1 cellular context compared by ENCODE assay signal in the genomic region with DNA sequence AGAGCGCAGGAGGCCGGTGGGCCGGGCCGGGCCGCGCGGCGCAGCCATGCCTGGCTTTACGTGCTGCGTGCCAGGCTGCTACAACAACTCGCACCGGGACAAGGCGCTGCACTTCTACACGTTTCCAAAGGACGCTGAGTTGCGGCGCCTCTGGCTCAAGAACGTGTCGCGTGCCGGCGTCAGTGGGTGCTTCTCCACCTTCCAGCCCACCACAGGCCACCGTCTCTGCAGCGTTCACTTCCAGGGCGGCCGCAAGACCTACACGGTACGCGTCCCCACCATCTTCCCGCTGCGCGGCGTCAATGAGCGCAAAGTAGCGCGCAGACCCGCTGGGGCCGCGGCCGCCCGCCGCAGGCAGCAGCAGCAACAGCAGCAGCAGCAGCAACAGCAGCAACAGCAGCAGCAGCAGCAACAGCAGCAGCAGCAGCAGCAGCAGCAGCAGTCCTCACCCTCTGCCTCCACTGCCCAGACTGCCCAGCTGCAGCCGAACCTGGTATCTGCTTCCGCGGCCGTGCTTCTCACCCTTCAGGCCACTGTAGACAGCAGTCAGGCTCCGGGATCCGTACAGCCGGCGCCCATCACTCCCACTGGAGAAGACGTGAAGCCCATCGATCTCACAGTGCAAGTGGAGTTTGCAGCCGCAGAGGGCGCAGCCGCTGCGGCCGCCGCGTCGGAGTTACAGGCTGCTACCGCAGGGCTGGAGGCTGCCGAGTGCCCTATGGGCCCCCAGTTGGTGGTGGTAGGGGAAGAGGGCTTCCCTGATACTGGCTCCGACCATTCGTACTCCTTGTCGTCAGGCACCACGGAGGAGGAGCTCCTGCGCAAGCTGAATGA.
TF ChIP-seq lines count a peak whose summit lies in the region.

No MANE protein-coding gene starts in this region.

TF ChIP-seq in HepG2, 621 proteins besides CTCF, POLR2A, EP300 and RAD21 (continued from another document and continues in another):
- TF ChIP-seq SP140L (CRISPR knock-in tag; IDR thresholded peaks at IDR 0.05; ENCODE audit: borderline replicate concordance): 0 out of 2 replicates have a peak, but pooled peaks have one; percentile 16
- TF ChIP-seq ZNF260 (CRISPR knock-in tag; IDR thresholded peaks at IDR 0.05; ENCODE audit: borderline replicate concordance, low read depth): no peak; the same call in 1 of the 2 replicates
- no peak for TF ChIP-seq HNF4A (CRISPR knock-in tag; IDR thresholded peaks at IDR 0.05)
- TF ChIP-seq, protein P1, sequence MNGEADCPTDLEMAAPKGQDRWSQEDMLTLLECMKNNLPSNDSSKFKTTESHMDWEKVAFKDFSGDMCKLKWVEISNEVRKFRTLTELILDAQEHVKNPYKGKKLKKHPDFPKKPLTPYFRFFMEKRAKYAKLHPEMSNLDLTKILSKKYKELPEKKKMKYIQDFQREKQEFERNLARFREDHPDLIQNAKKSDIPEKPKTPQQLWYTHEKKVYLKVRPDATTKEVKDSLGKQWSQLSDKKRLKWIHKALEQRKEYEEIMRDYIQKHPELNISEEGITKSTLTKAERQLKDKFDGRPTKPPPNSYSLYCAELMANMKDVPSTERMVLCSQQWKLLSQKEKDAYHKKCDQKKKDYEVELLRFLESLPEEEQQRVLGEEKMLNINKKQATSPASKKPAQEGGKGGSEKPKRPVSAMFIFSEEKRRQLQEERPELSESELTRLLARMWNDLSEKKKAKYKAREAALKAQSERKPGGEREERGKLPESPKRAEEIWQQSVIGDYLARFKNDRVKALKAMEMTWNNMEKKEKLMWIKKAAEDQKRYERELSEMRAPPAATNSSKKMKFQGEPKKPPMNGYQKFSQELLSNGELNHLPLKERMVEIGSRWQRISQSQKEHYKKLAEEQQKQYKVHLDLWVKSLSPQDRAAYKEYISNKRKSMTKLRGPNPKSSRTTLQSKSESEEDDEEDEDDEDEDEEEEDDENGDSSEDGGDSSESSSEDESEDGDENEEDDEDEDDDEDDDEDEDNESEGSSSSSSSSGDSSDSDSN (CRISPR knock-in tag; IDR thresholded peaks at IDR 0.05): peak; percentile 95
- peak; percentile 38; the same call in 1 of the 3 replicates for TF ChIP-seq MXI1 (IDR thresholded peaks at IDR 0.05; ENCODE audit: borderline replicate concordance, low read depth, low read length)
- no peak for TF ChIP-seq RORA (CRISPR knock-in tag; IDR thresholded peaks at IDR 0.05)
- peak; percentile 22; the same call in 1 of the 2 replicates for TF ChIP-seq ZNF225 (CRISPR knock-in tag; IDR thresholded peaks at IDR 0.05)
- peak; percentile 46; the same call in 1 of the 2 replicates for TF ChIP-seq NCOA1 (CRISPR knock-in tag; IDR thresholded peaks at IDR 0.05)
- TF ChIP-seq KMT2B (CRISPR knock-in tag; IDR thresholded peaks at IDR 0.05): peak; percentile 14
- peak; percentile 28; the same call in 1 of the 2 replicates for TF ChIP-seq ZNF788 (CRISPR knock-in tag; IDR thresholded peaks at IDR 0.05; ENCODE audit: borderline replicate concordance)
- 0 out of 2 replicates have a peak, but pooled peaks have one; percentile 61 for TF ChIP-seq MXD4 (CRISPR knock-in tag; IDR thresholded peaks at IDR 0.05)
- peak; percentile 11; the same call in 1 of the 2 replicates for TF ChIP-seq GATAD2A (CRISPR knock-in tag; IDR thresholded peaks at IDR 0.05)
- TF ChIP-seq, protein P2, sequence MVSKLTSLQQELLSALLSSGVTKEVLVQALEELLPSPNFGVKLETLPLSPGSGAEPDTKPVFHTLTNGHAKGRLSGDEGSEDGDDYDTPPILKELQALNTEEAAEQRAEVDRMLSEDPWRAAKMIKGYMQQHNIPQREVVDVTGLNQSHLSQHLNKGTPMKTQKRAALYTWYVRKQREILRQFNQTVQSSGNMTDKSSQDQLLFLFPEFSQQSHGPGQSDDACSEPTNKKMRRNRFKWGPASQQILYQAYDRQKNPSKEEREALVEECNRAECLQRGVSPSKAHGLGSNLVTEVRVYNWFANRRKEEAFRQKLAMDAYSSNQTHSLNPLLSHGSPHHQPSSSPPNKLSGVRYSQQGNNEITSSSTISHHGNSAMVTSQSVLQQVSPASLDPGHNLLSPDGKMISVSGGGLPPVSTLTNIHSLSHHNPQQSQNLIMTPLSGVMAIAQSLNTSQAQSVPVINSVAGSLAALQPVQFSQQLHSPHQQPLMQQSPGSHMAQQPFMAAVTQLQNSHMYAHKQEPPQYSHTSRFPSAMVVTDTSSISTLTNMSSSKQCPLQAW (CRISPR knock-in tag; IDR thresholded peaks at IDR 0.05): peak; percentile 50; the same call in 1 of the 2 replicates
- peak; percentile 17; the same call in 1 of the 2 replicates for TF ChIP-seq ISL2 (CRISPR knock-in tag; IDR thresholded peaks at IDR 0.05)
- TF ChIP-seq, protein P3, sequence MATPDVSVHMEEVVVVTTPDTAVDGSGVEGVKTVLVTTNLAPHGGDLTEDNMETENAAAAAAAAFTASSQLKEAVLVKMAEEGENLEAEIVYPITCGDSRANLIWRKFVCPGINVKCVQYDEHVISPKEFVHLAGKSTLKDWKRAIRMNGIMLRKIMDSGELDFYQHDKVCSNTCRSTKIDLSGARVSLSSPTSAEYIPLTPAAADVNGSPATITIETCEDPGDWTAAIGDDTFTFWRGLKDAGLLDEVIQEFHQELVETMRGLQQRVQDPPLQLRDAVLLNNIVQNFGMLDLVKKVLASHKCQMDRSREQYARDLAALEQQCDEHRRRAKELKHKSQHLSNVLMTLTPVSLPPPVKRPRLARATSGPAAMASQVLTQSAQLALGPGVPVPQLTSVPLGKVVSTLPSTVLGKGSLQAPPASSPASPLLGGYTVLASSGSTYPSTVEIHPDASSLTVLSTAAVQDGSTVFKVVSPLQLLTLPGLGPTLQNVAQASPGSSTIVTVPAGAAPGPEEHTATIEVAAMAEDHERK (CRISPR knock-in tag; IDR thresholded peaks at IDR 0.05; ENCODE audit: low read depth): peak; percentile 41; the same call in 1 of the 2 replicates
- TF ChIP-seq CAMTA2 (CRISPR knock-in tag; IDR thresholded peaks at IDR 0.05; ENCODE audit: borderline replicate concordance): peak; percentile 41; the same call in 1 of the 2 replicates
- TF ChIP-seq POLR2AphosphoS5 (IDR thresholded peaks at IDR 0.05; ENCODE audit: low read depth, low read length): no peak
- no peak for TF ChIP-seq KLF11 (CRISPR knock-in tag; IDR thresholded peaks at IDR 0.05)
- TF ChIP-seq NR1H2 (CRISPR knock-in tag; IDR thresholded peaks at IDR 0.05; ENCODE audit: borderline replicate concordance, low read depth): no peak
- TF ChIP-seq, protein P4, sequence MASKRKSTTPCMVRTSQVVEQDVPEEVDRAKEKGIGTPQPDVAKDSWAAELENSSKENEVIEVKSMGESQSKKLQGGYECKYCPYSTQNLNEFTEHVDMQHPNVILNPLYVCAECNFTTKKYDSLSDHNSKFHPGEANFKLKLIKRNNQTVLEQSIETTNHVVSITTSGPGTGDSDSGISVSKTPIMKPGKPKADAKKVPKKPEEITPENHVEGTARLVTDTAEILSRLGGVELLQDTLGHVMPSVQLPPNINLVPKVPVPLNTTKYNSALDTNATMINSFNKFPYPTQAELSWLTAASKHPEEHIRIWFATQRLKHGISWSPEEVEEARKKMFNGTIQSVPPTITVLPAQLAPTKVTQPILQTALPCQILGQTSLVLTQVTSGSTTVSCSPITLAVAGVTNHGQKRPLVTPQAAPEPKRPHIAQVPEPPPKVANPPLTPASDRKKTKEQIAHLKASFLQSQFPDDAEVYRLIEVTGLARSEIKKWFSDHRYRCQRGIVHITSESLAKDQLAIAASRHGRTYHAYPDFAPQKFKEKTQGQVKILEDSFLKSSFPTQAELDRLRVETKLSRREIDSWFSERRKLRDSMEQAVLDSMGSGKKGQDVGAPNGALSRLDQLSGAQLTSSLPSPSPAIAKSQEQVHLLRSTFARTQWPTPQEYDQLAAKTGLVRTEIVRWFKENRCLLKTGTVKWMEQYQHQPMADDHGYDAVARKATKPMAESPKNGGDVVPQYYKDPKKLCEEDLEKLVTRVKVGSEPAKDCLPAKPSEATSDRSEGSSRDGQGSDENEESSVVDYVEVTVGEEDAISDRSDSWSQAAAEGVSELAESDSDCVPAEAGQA (IDR thresholded peaks at IDR 0.05; ENCODE audit: low read depth): 0 out of 2 replicates have a peak, but pooled peaks have one; percentile 12
- TF ChIP-seq, protein P4 (CRISPR knock-in tag; IDR thresholded peaks at IDR 0.05; ENCODE audit: borderline replicate concordance): no peak
- no peak for TF ChIP-seq HNF4G (IDR thresholded peaks at IDR 0.05; ENCODE audit: borderline replicate concordance, low read depth, low read length)
- TF ChIP-seq HNF4G (CRISPR knock-in tag; IDR thresholded peaks at IDR 0.05; ENCODE audit: borderline replicate concordance, low read depth): no peak; the same call in 1 of the 2 replicates
- 0 out of 2 replicates have a peak, but pooled peaks have one; percentile 53 for TF ChIP-seq ZNF572 (CRISPR knock-in tag; IDR thresholded peaks at IDR 0.05)
- TF ChIP-seq ZNF768 (CRISPR knock-in tag; IDR thresholded peaks at IDR 0.05): peak; percentile 48; the same call in 1 of the 2 replicates
- no peak for TF ChIP-seq ATF7 (IDR thresholded peaks at IDR 0.05)
- no peak for TF ChIP-seq ATF7 (CRISPR knock-in tag; IDR thresholded peaks at IDR 0.05)
- TF ChIP-seq, protein P5, sequence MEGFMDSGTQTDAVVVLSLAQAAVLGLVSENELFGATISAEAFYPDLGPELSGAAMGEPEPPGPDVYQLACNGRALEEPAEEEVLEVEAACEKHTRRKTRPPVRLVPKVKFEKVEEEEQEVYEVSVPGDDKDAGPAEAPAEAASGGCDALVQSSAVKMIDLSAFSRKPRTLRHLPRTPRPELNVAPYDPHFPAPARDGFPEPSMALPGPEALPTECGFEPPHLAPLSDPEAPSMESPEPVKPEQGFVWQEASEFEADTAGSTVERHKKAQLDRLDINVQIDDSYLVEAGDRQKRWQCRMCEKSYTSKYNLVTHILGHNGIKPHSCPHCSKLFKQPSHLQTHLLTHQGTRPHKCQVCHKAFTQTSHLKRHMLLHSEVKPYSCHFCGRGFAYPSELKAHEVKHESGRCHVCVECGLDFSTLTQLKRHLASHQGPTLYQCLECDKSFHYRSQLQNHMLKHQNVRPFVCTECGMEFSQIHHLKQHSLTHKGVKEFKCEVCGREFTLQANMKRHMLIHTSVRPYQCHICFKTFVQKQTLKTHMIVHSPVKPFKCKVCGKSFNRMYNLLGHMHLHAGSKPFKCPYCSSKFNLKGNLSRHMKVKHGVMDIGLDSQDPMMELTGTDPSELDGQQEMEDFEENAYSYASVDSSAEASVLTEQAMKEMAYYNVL (CRISPR knock-in tag; IDR thresholded peaks at IDR 0.05; ENCODE audit: borderline replicate concordance): peak; percentile 74
- TF ChIP-seq, protein P6, sequence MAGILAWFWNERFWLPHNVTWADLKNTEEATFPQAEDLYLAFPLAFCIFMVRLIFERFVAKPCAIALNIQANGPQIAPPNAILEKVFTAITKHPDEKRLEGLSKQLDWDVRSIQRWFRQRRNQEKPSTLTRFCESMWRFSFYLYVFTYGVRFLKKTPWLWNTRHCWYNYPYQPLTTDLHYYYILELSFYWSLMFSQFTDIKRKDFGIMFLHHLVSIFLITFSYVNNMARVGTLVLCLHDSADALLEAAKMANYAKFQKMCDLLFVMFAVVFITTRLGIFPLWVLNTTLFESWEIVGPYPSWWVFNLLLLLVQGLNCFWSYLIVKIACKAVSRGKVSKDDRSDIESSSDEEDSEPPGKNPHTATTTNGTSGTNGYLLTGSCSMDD (CRISPR knock-in tag; IDR thresholded peaks at IDR 0.05): no peak
- TF ChIP-seq TBP (CRISPR knock-in tag; IDR thresholded peaks at IDR 0.05): no peak
- TF ChIP-seq, protein P7, sequence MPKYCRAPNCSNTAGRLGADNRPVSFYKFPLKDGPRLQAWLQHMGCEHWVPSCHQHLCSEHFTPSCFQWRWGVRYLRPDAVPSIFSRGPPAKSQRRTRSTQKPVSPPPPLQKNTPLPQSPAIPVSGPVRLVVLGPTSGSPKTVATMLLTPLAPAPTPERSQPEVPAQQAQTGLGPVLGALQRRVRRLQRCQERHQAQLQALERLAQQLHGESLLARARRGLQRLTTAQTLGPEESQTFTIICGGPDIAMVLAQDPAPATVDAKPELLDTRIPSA (CRISPR knock-in tag; IDR thresholded peaks at IDR 0.05; ENCODE audit: borderline replicate concordance): peak; percentile 74
- 0 out of 2 replicates have a peak, but pooled peaks have one; percentile 11 for TF ChIP-seq ELF1 (CRISPR knock-in tag; IDR thresholded peaks at IDR 0.05)
- TF ChIP-seq, protein P8, sequence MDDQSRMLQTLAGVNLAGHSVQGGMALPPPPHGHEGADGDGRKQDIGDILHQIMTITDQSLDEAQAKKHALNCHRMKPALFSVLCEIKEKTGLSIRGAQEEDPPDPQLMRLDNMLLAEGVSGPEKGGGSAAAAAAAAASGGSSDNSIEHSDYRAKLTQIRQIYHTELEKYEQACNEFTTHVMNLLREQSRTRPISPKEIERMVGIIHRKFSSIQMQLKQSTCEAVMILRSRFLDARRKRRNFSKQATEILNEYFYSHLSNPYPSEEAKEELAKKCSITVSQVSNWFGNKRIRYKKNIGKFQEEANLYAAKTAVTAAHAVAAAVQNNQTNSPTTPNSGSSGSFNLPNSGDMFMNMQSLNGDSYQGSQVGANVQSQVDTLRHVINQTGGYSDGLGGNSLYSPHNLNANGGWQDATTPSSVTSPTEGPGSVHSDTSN (CRISPR knock-in tag; IDR thresholded peaks at IDR 0.05; ENCODE audit: borderline replicate concordance): no peak
- TF ChIP-seq, protein P9, sequence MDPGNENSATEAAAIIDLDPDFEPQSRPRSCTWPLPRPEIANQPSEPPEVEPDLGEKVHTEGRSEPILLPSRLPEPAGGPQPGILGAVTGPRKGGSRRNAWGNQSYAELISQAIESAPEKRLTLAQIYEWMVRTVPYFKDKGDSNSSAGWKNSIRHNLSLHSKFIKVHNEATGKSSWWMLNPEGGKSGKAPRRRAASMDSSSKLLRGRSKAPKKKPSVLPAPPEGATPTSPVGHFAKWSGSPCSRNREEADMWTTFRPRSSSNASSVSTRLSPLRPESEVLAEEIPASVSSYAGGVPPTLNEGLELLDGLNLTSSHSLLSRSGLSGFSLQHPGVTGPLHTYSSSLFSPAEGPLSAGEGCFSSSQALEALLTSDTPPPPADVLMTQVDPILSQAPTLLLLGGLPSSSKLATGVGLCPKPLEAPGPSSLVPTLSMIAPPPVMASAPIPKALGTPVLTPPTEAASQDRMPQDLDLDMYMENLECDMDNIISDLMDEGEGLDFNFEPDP (CRISPR knock-in tag; conservative IDR thresholded peaks at IDR 0.05): 0 out of 2 replicates have a peak, but pooled peaks have one; percentile 75
